ENCODE assay signal across 11 cellular contexts in the genomic region with DNA sequence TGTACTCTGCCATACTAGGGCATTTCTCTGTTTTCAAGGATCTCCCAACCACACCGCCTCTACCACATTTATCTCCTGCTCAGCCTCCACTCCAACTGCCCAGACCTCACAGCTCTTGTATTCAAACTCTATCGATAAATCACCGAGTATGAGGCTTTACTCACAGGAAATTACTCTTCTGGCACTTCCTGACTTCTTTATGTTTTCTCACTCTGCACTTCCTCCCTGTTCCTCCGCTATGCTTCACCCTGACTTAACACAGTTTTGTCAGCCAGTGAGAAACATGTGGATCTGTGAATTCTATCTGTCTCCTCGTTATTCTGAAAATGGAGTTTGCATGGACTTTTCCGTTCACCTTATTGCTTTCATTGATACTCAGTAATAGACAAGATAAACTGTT. TPM values are rescaled to one million over a fixed set of nuclear protein-coding genes. Genes with fewer than 3 reads are reported as not detected.
DNase-seq lines count a peak whose midpoint lies in the region; ATAC-seq, FAIRE-seq and TF ChIP-seq lines count a peak whose summit lies in the region.
"Had no signal": no experiment of that assay in that cellular context is flagged by ENCODE, and none has a peak within 500 bp of the region (broad histone marks: within the 10 kb centered on the region; RNA-seq: fewer than 3 reads in every experiment).

No MANE protein-coding gene starts in this region.

- H3K27ac ChIP-seq in mesodermal cell (ENCODE audit: low read depth, low read length, severe bottlenecking) (peak overlapping the region; percentile 66), tibial artery (no peak overlapping the region)

- H3K36me3 ChIP-seq in mesodermal cell (ENCODE audit: control insufficient read depth, insufficient read depth, low read length) (peaks cover 3% of the 10 kb centered on the region), tibial artery (no peaks in the 10 kb centered on the region)

- H3K4me3 ChIP-seq in mesodermal cell (ENCODE audit: extremely low read depth, insufficient read depth, low read length, poor library complexity, severe bottlenecking) (no peak overlapping the region), tibial artery (no peak overlapping the region)

- H3K36me3 Mint-ChIP-seq in activated CD8-positive, alpha-beta T cell treated with anti-CD3 and anti-CD28 coated beads for 36 hours (ENCODE audit: low read depth), result peaks cover 8% of the 10 kb centered on the region

- peak overlapping the region; percentile 78 for H3K4me3 Mint-ChIP-seq in activated CD8-positive, alpha-beta T cell treated with anti-CD3 and anti-CD28 coated beads for 36 hours

- H3K27me3 Mint-ChIP-seq in activated CD8-positive, alpha-beta T cell treated with anti-CD3 and anti-CD28 coated beads for 36 hours, result no peaks in the 10 kb centered on the region

- peak; percentile 8 for ATAC-seq in activated CD8-positive, alpha-beta T cell treated with anti-CD3 and anti-CD28 coated beads for 36 hours
- ATAC-seq in HG03196 (IDR thresholded peaks at IDR 0.05; ENCODE audit: unreplicated experiment) (no peak), HG02798 (IDR thresholded peaks at IDR 0.05; ENCODE audit: poor library complexity, unreplicated experiment) (no peak)

- peaks cover 42% of the 10 kb centered on the region for H3K4me1 Mint-ChIP-seq in activated CD8-positive, alpha-beta T cell treated with anti-CD3 and anti-CD28 coated beads for 36 hours (ENCODE audit: low read depth)

- H3K4me1 ChIP-seq in mesodermal cell (ENCODE audit: control insufficient read depth, insufficient read depth, low read length, poor library complexity, severe bottlenecking) (peaks cover 5% of the 10 kb centered on the region), tibial artery (peaks cover 0 to 17% (median 13%) of the 10 kb centered on the region in 4 donors)

- peak overlapping the region; percentile 95 for H3K27ac Mint-ChIP-seq in activated CD8-positive, alpha-beta T cell treated with anti-CD3 and anti-CD28 coated beads for 36 hours

- TF ChIP-seq CTCF in activated CD8-positive, alpha-beta T cell treated with anti-CD3 and anti-CD28 coated beads for 36 hours (IDR thresholded peaks at IDR 0.05), result no peak
- no peak for TF ChIP-seq CTCF in tibial artery (IDR thresholded peaks at IDR 0.05)

- H3K9me3 ChIP-seq in mesodermal cell (ENCODE audit: control insufficient read depth, low read length) (no peaks in the 10 kb centered on the region), tibial artery (no peaks in the 10 kb centered on the region)

- FAIRE-seq in GM19239 (lab: Jason Lieb, UNC), result peak; percentile 99

- no peaks in the 10 kb centered on the region for H3K9me3 Mint-ChIP-seq in activated CD8-positive, alpha-beta T cell treated with anti-CD3 and anti-CD28 coated beads for 36 hours

- intact Hi-C loops in activated CD8-positive, alpha-beta T cell treated with anti-CD3 and anti-CD28 coated beads for 36 hours (cut with micrococcal nuclease), result loop anchor here (5.0 kb wide), 1 partner anchor 56 kb away; no protein-coding TSS in a partner anchor
- intact Hi-C loops in tibial artery (cut with DNase I; ENCODE audit: low total_unique reads), result loop anchor here (10.0 kb wide), 1 partner anchor 84 kb away; a partner anchor contains a TSS

- POLR2A ChIA-PET in activated CD8-positive, alpha-beta T cell treated with anti-CD3 and anti-CD28 coated beads for 36 hours (lab: Charles Lee), result interaction anchor here (3.0 kb wide), 1 partner anchor 9 kb away, joined by 15 read pairs; no protein-coding TSS in a partner anchor

- WGBS in mesodermal cell (ENCODE audit: insufficient coverage in 2 of 2), 2 experiments, result 80 to 81% methylated on average over 4 to 5 of the region's 6 CpGs

- CTCF ChIA-PET in activated CD8-positive, alpha-beta T cell treated with anti-CD3 and anti-CD28 coated beads for 36 hours (lab: Charles Lee), result interaction anchor here (1.3 to 1.5 kb wide), 3 partner anchors 55 to 132 kb away, joined by 3 to 6 read pairs (median 3); a partner anchor contains a TSS

- no peaks in the 10 kb centered on the region for H3K27me3 ChIP-seq in tibial artery

- DNase-seq in CD1c-positive myeloid dendritic cell (ENCODE audit: extremely low spot score) (peak; percentile 13), GM19239 (ENCODE audit: insufficient read length, low spot score) (no peak), DMS153 (lab: John Stamatoyannopoulos, UW) (no peak), tibial artery (no peak)
- peak; percentile 55 for DNase-seq in activated CD8-positive, alpha-beta T cell treated with anti-CD3 and anti-CD28 coated beads for 36 hours
- DNase-seq: H7, mammary epithelial cell, MM.1S had no signal

RNA-seq across cellular contexts. Expression of a gene that starts 2.6 kb away (rescaled TPM):
- total RNA-seq in activated CD8-positive, alpha-beta T cell treated with anti-CD3 and anti-CD28 coated beads for 36 hours, result 100 to 1,000 TPM; 109 TPM
- polyA plus RNA-seq in mesodermal cell (2013, experiment 1 of 2), result 38.6 TPM
- 31.3 TPM for polyA plus RNA-seq in mesodermal cell (2013, experiment 2 of 2)

RNA-seq across cellular contexts. Expression of a gene that starts 11.5 kb away (rescaled TPM):
- total RNA-seq in activated CD8-positive, alpha-beta T cell treated with anti-CD3 and anti-CD28 coated beads for 36 hours, result under 1 TPM; 0.36 TPM
- polyA plus RNA-seq in mesodermal cell (2013, experiment 1 of 2), result 5.2 TPM
- 4.0 TPM for polyA plus RNA-seq in mesodermal cell (2013, experiment 2 of 2)

Comparison
In these comparisons a context has a peak if more than half of its experiments do, and no peak if none do; other contexts are left out.
1. DNase-seq: peak in CD1c-positive myeloid dendritic cell (single experiment) and activated CD8-positive, alpha-beta T cell treated with anti-CD3 and anti-CD28 coated beads for 36 hours (single experiment); none in GM19239 (single experiment), DMS153 (single experiment) and tibial artery (0 of 2).